In the genomic region with DNA sequence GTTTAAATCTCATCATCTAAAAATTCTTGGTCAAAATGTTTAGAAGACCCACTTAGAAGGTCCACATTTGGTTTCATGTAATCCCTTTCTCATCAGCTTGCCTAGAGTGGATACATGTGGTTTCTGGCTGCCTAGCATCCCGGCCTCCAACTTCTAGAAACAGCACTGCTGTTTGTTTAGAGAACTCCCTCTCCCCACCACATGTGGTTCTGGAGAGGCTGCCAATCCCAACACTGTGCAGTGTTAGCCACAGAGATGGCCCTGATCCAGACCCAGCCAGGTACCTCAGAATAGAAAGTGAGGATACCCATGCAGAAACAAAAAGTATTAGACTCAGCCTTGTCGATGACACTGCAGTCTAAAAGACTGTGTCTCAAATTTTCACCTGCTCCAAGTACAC, we compare ENCODE assay signal across 22 cellular contexts.
DNase-seq lines count a peak whose midpoint lies in the region; ATAC-seq and TF ChIP-seq lines count a peak whose summit lies in the region.
"Had no signal": no experiment of that assay in that cellular context is flagged by ENCODE, and none has a peak within 500 bp of the region (broad histone marks: within the 10 kb centered on the region; RNA-seq: fewer than 3 reads in every experiment).

No MANE protein-coding gene starts in this region.

- no peak overlapping the region for H2BK120ac ChIP-seq in trophoblast cell (ENCODE audit: insufficient read depth, low read length, poor library complexity)

- H3K27me3 ChIP-seq in fibroblast of lung (ENCODE audit: control insufficient read depth, insufficient read depth, low read length) (no peaks in the 10 kb centered on the region), trophoblast cell (ENCODE audit: insufficient read depth, low read length) (no peaks in the 10 kb centered on the region)
- H3K27me3 ChIP-seq: cardiac muscle cell had no signal

- TF ChIP-seq CTCF in fibroblast of lung (conservative IDR thresholded peaks at IDR 0.05 in 1 of 2, IDR thresholded peaks at IDR 0.05 in 1 of 2; ENCODE audit: low read depth in 1 of 2, low read length in 2 of 2) (no peak), Calu3 (IDR thresholded peaks at IDR 0.05; ENCODE audit: unreplicated experiment) (no peak)

- H4K91ac ChIP-seq in trophoblast cell (ENCODE audit: low read depth, low read length), result no peak overlapping the region

- CTCF ChIA-PET in Calu3 (lab: Charles Lee), result no interaction called here

- H2BK12ac ChIP-seq in trophoblast cell (ENCODE audit: low read length), result no peak overlapping the region

- no peak overlapping the region for H2AK5ac ChIP-seq in trophoblast cell (ENCODE audit: low read length)

- H3K79me2 ChIP-seq in fibroblast of lung (ENCODE audit: control insufficient read depth, insufficient read depth, low read length) (no peaks in the 10 kb centered on the region), trophoblast cell (ENCODE audit: control insufficient read depth, insufficient read depth, low read length, poor library complexity) (no peaks in the 10 kb centered on the region)

- no peaks in the 10 kb centered on the region for H3K4me1 Mint-ChIP-seq in Calu3 (ENCODE audit: low read depth, unreplicated experiment)
- H3K4me1 Mint-ChIP-seq: activated B cell treated with CpG ODN at 0.5 μM for 24 hours, CD14-positive monocyte had no signal

- no CpG with 5 or more reads among the region's 2 CpGs for WGBS in trophoblast cell (ENCODE audit: extremely low coverage, insufficient coverage, insufficient read length)

- H4K12ac ChIP-seq in trophoblast cell (ENCODE audit: low read depth, low read length), result peak overlapping the region; percentile 18

- H3K27ac ChIP-seq in fibroblast of lung (ENCODE audit: insufficient read depth, low read length) (no peak overlapping the region), trophoblast cell (ENCODE audit: low read depth, low read length) (no peak overlapping the region)
- H3K27ac ChIP-seq: cardiac muscle cell had no signal

- no peak overlapping the region for H3K4ac ChIP-seq in trophoblast cell (ENCODE audit: low read depth, low read length)

- intact Hi-C loops in Calu3 (cut with micrococcal nuclease; ENCODE audit: unreplicated experiment), result no loop called here

- no peak overlapping the region for H4K8ac ChIP-seq in trophoblast cell (ENCODE audit: low read depth, low read length)

- no peaks in the 10 kb centered on the region for H3K27me3 Mint-ChIP-seq in Calu3 (ENCODE audit: unreplicated experiment)
- H3K27me3 Mint-ChIP-seq: activated B cell treated with CpG ODN at 0.5 μM for 24 hours had no signal

- H2AFZ ChIP-seq in fibroblast of lung (ENCODE audit: low read length), result no peak overlapping the region
- H2AFZ ChIP-seq in trophoblast cell (ENCODE audit: insufficient read depth, low read length, poor library complexity), result no peak overlapping the region

- H3K9me3 ChIP-seq in fibroblast of lung (ENCODE audit: control insufficient read depth, insufficient read depth, low read depth, low read length) (no peaks in the 10 kb centered on the region), trophoblast cell (ENCODE audit: insufficient read depth, low read depth, low read length) (no peaks in the 10 kb centered on the region)

- H3K4me3 Mint-ChIP-seq in Calu3 (ENCODE audit: low read depth, unreplicated experiment), result no peak overlapping the region
- H3K4me3 Mint-ChIP-seq: activated B cell treated with CpG ODN at 0.5 μM for 24 hours, CD14-positive monocyte had no signal

- no TSS peak for BruUV-seq in Calu3 (replicated peaks; lab: Mats Ljungman, UMichigan)

- H3K4me3 ChIP-seq in fibroblast of lung (replicated peaks in 1 of 4; ENCODE audit: control extremely low read depth in 1 of 4, insufficient read depth in 1 of 4, low read depth in 3 of 4, low read length in 4 of 4) (no peak overlapping the region), trophoblast cell (ENCODE audit: low read depth, low read length) (no peak overlapping the region)
- H3K4me3 ChIP-seq: cardiac muscle cell, lung had no signal

- H3K36me3 Mint-ChIP-seq in Calu3 (ENCODE audit: insufficient read depth, unreplicated experiment), result no peaks in the 10 kb centered on the region
- H3K36me3 Mint-ChIP-seq: CD14-positive monocyte had no signal

- H3K14ac ChIP-seq in trophoblast cell (ENCODE audit: low read length), result no peak overlapping the region

- H3K36me3 ChIP-seq in fibroblast of lung (ENCODE audit: control insufficient read depth, insufficient read depth, low read length) (no peaks in the 10 kb centered on the region), trophoblast cell (ENCODE audit: control insufficient read depth in 1 of 2, insufficient read depth in 2 of 2, low read length in 2 of 2) (no peaks in the 10 kb centered on the region)
- H3K36me3 ChIP-seq: cardiac muscle cell had no signal

- ATAC-seq in GM18870 (IDR thresholded peaks at IDR 0.05; ENCODE audit: unreplicated experiment), result no peak

- H3K4me1 ChIP-seq in fibroblast of lung (ENCODE audit: control insufficient read depth, extremely low read depth, insufficient read depth, low read length), result no peaks in the 10 kb centered on the region
- H3K4me1 ChIP-seq in trophoblast cell (ENCODE audit: control insufficient read depth in 1 of 2, insufficient read depth in 2 of 2, low read length in 2 of 2), result no peaks in the 10 kb centered on the region

- no peaks in the 10 kb centered on the region for H3K9me3 Mint-ChIP-seq in Calu3 (ENCODE audit: low read depth, unreplicated experiment)
- H3K9me3 Mint-ChIP-seq: activated B cell treated with CpG ODN at 0.5 μM for 24 hours; activated T-helper 2 cell treated with anti-CD3 and anti-CD28 coated beads, Interferon-gamma antibody, Interleukin-2, Interleukin-4, amounts not matched to agents 10 μg/mL and 5 μg/mL and 100 μg/mL, durations not matched to agents 14 hours and 24 hours and 36 hours had no signal

- DNase-seq in DMS 273 treated with DMSO at 0.1 percent for 48 hours (lab: John Stamatoyannopoulos, UW), result peak; percentile 51
- peak; percentile 62 for DNase-seq in LHCN-M2 (ENCODE audit: low read depth)
- peak; percentile 20 to 85 for DNase-seq in fibroblast of lung (ENCODE audit: low read depth in 2 of 2)
- DNase-seq in trophoblast cell, result no peak
- DNase-seq in Calu3, result no peak
- DNase-seq in HuH-7 (ENCODE audit: low spot score), result no peak
- DNase-seq: activated B cell treated with CpG ODN at 0.5 μM for 24 hours; activated CD4-positive, alpha-beta T cell treated with anti-CD3 and anti-CD28 coated beads, Interleukin-2, amount 50 U/mL, for 4 hours; activated CD8-positive, alpha-beta memory T cell treated with anti-CD3 and anti-CD28 coated beads, Interleukin-2, amount 50 U/mL, for 4 hours; foreskin fibroblast; hypothalamus; islet precursor cell; MM.1S; NCI-H1436; NCI-H526 treated with DMSO at 0.1 percent for 48 hours; occipital lobe; T1000 had no signal

- H3K9ac ChIP-seq in fibroblast of lung (ENCODE audit: insufficient read depth, low read length) (no peak overlapping the region), trophoblast cell (ENCODE audit: low read length) (no peak overlapping the region)

- H4K20me1 ChIP-seq in fibroblast of lung (ENCODE audit: control insufficient read depth, extremely low read depth, insufficient read depth, low read length), result no peaks in the 10 kb centered on the region

- no peak overlapping the region for H3K27ac Mint-ChIP-seq in Calu3 (ENCODE audit: unreplicated experiment)
- H3K27ac Mint-ChIP-seq: activated B cell treated with CpG ODN at 0.5 μM for 24 hours; activated T-helper 2 cell treated with anti-CD3 and anti-CD28 coated beads, Interferon-gamma antibody, Interleukin-2, Interleukin-4, amounts not matched to agents 10 μg/mL and 5 μg/mL and 100 μg/mL, durations not matched to agents 14 hours and 24 hours and 36 hours; CD14-positive monocyte had no signal

- H3K79me1 ChIP-seq in trophoblast cell (ENCODE audit: low read length), result no peaks in the 10 kb centered on the region

- H3K18ac ChIP-seq in trophoblast cell (ENCODE audit: low read length), result no peak overlapping the region

- no peak overlapping the region for H2BK5ac ChIP-seq in trophoblast cell (ENCODE audit: low read depth, low read length, poor library complexity)

- H3K4me2 ChIP-seq in fibroblast of lung (ENCODE audit: extremely low read depth, insufficient read depth, low read length) (no peak overlapping the region), trophoblast cell (ENCODE audit: low read length) (no peak overlapping the region)

- no peak overlapping the region for H3K23ac ChIP-seq in trophoblast cell (ENCODE audit: low read length)

Comparison
In these comparisons a context has a peak if more than half of its experiments do, and no peak if none do; other contexts are left out.
1. DNase-seq: peak in DMS 273 treated with DMSO at 0.1 percent for 48 hours (single experiment), LHCN-M2 (single experiment) and fibroblast of lung (2 of 2); none in trophoblast cell (0 of 2), Calu3 (single experiment) and HuH-7 (single experiment).